ENCODE assay signal across 18 cellular contexts in the genomic region with DNA sequence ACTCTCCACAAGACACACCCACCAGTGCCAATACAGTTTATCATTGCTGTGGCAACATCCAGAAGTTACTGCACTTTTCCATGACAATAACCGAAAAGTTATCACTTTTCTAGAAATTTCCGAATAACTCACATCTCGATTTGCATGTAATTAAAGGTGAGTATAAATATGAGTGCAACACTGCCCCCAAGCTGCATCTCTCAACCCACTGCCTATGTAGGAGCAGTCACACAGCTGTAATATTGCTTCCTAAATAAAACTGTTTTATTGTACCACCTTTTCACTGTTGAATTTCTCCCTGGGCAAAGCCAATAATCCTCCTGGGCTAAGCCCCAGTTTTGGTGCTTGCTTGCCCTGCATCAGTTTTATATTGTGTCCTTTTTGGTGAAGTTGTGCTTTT.
DNase-seq lines count a peak whose midpoint lies in the region; ATAC-seq and TF ChIP-seq lines count a peak whose summit lies in the region.
"Had no signal": no experiment of that assay in that cellular context is flagged by ENCODE, and none has a peak within 500 bp of the region (broad histone marks: within the 10 kb centered on the region; RNA-seq: fewer than 3 reads in every experiment).

No MANE protein-coding gene starts in this region.

- H3K9ac ChIP-seq in MM.1S (ENCODE audit: low read length): no peak overlapping the region

- no peak overlapping the region for H3K4me2 ChIP-seq in MM.1S (ENCODE audit: low read depth, low read length)
- no peak overlapping the region for H3K4me2 ChIP-seq in osteoblast (ENCODE audit: insufficient read depth, low read length)

- ATAC-seq in GM18870 (IDR thresholded peaks at IDR 0.05; ENCODE audit: unreplicated experiment): no peak
- ATAC-seq: CD8-positive, alpha-beta T cell; GM12878 had no signal

- no peaks in the 10 kb centered on the region for H3K79me2 ChIP-seq in MM.1S (ENCODE audit: low read length)
- H3K79me2 ChIP-seq in osteoblast (ENCODE audit: insufficient read depth, low read length): no peaks in the 10 kb centered on the region

- TF ChIP-seq CTCF in MM.1S (IDR thresholded peaks at IDR 0.05; ENCODE audit: low read length) (no peak; the same call in 1 of the 2 replicates), VCaP (conservative IDR thresholded peaks at IDR 0.05) (0 out of 2 replicates have a peak, but pooled peaks have one; percentile 6), osteoblast (IDR thresholded peaks at IDR 0.05; ENCODE audit: extremely low read depth, low read depth, low read length) (no peak)

- no peaks in the 10 kb centered on the region for H4K20me1 ChIP-seq in MM.1S (ENCODE audit: insufficient read depth, low read length)
- no peaks in the 10 kb centered on the region for H4K20me1 ChIP-seq in osteoblast (ENCODE audit: insufficient read depth, low read length)

- H3K4me1 ChIP-seq in MM.1S (ENCODE audit: low read length) (no peaks in the 10 kb centered on the region), osteoblast (ENCODE audit: insufficient read depth, low read length) (no peaks in the 10 kb centered on the region)
- H3K4me1 ChIP-seq: SJCRH30 had no signal

- no peaks in the 10 kb centered on the region for H3K9me3 ChIP-seq in MM.1S (replicated peaks; ENCODE audit: insufficient read depth, low read length)
- peaks cover 5% of the 10 kb centered on the region for H3K9me3 ChIP-seq in osteoblast (ENCODE audit: low read depth, low read length)
- H3K9me3 ChIP-seq: SJCRH30 had no signal

- H3K36me3 ChIP-seq in MM.1S (replicated peaks; ENCODE audit: insufficient read depth, low read length) (no peaks in the 10 kb centered on the region), osteoblast (ENCODE audit: insufficient read depth, low read length) (no peaks in the 10 kb centered on the region)
- H3K36me3 ChIP-seq: SJCRH30 had no signal

- no peak overlapping the region for H2AFZ ChIP-seq in MM.1S (ENCODE audit: low read length)
- no peak overlapping the region for H2AFZ ChIP-seq in osteoblast (ENCODE audit: low read length)

- H3K4me3 ChIP-seq in MM.1S (ENCODE audit: low read length) (no peak overlapping the region), osteoblast (ENCODE audit: insufficient read depth, low read length) (no peak overlapping the region)
- H3K4me3 ChIP-seq: GM12878, SJCRH30 had no signal

- no peaks in the 10 kb centered on the region for H3F3A ChIP-seq in MM.1S (ENCODE audit: insufficient read depth, low read length)

- no peak overlapping the region for H3K27ac ChIP-seq in MM.1S (ENCODE audit: low read length)
- no peak overlapping the region for H3K27ac ChIP-seq in VCaP
- H3K27ac ChIP-seq in osteoblast (ENCODE audit: low read depth, low read length): no peak overlapping the region
- H3K27ac ChIP-seq: HL-60, RWPE1, SJCRH30 had no signal

- no peaks in the 10 kb centered on the region for H3K9me2 ChIP-seq in MM.1S (replicated peaks; ENCODE audit: insufficient read depth, low read length)

- no peaks in the 10 kb centered on the region for H3K27me3 ChIP-seq in MM.1S (replicated peaks; ENCODE audit: insufficient read depth, low read length)
- H3K27me3 ChIP-seq in osteoblast (ENCODE audit: insufficient read depth, low read length): no peaks in the 10 kb centered on the region
- H3K27me3 ChIP-seq: SJCRH30 had no signal

- DNase-seq in H4 (ENCODE audit: low spot score): peak; percentile 31
- DNase-seq in MM.1S: peak; percentile 10
- DNase-seq in osteoblast (ENCODE audit: insufficient read length, low spot score, missing footprints): peak; percentile 1
- no peak for DNase-seq in NCI-H524 (lab: John Stamatoyannopoulos, UW)
- no peak for DNase-seq in DMS114 treated with DMSO at 0.1 percent for 48 hours (lab: John Stamatoyannopoulos, UW; ENCODE audit: unreplicated experiment)
- DNase-seq: CD8-positive, alpha-beta T cell; GDM1; HCEC 1CT; NCI-H1436; NCI-H2029; NCI-H2171 treated with DMSO at 0.1 percent for 48 hours; NCI-H82 had no signal

Comparison
In these comparisons a context has a peak if more than half of its experiments do, and no peak if none do; other contexts are left out.
1. DNase-seq: peak in H4 (single experiment), MM.1S (single experiment) and osteoblast (single experiment); none in NCI-H524 (0 of 2) and DMS114 treated with DMSO at 0.1 percent for 48 hours (single experiment).